In the genomic region with DNA sequence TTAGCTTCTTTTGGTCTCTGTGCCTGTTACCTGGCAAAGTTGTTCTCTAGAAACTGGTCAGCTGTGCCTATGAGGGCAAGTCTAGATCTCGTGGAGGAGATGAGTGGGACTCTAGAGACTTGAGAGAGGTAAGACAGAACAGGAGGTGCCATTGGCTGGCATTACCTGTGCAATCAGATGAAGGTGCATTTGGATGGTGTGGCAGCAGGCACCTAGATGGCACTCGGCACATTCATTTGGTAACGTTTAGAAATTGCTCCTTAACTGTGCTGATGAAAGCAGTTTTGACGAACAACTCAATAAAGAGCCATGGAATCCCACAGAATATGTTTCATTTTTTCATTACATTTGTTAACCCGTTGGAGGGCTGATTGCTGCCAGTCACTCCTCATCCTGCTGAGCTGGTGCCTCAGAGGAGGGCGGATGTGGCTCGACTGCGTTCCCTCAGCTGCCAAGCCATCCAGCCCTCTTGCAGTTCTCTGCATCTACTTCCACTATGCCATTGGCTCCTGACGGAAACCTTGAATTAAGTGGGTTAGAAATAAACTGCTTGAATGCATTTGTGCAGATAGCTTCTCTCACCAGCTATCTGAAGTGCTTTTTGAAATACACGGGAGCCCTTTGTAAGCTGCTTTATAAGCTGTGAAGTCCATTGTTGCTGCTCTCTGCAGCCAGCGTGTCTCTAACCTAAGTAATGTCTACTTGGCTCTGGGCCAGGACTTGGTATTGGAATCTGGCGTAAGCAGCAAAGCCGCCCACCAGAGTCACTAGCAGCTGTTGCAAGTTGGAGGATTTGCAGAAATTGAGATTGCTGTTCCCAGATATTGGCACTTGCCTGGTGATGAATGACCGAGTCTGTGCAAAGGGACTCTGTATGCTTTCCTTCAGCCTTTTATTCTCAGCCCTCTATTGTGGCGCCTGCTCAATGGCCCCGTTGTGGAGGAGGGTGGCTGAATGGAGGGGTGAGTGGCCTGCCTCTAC, we compare ENCODE assay signal across 10 cellular contexts.
DNase-seq lines count a peak whose midpoint lies in the region; TF ChIP-seq lines count a peak whose summit lies in the region.
"Had no signal": no experiment of that assay in that cellular context is flagged by ENCODE, and none has a peak within 500 bp of the region (broad histone marks: within the 10 kb centered on the region; RNA-seq: fewer than 3 reads in every experiment).

No MANE protein-coding gene starts in this region.

- intact Hi-C loops in prostate gland (cut with DNase I): no loop called here

- H3K4me3 ChIP-seq in prostate gland: no peak overlapping the region

- no peaks in the 10 kb centered on the region for H3K27me3 ChIP-seq in prostate gland (replicated peaks; ENCODE audit: insufficient read depth)

- H3K9me3 ChIP-seq in prostate gland: no peaks in the 10 kb centered on the region

- WGBS in prostate gland: 76% methylated on average over 16 of the region's 16 CpGs

- DNase-seq in NCI-H1436 (lab: John Stamatoyannopoulos, UW) (peak; percentile 46), NCI-H1436 treated with DMSO at 0.1 percent for 48 hours (lab: John Stamatoyannopoulos, UW) (no peak), NCI-H446 (lab: John Stamatoyannopoulos, UW) (peak; percentile 64 to 83), erythroblast (lab: John Stamatoyannopoulos, UW) (peak; percentile 16 to 20), putamen (ENCODE audit: low spot score) (peak; percentile 89), prostate gland (ENCODE audit: low spot score) (no peak), GM03348 (ENCODE audit: low spot score) (no peak), Kasumi-1 (lab: John Stamatoyannopoulos, UW) (no peak)
- DNase-seq: 8988T; activated T-cell treated with anti-CD3 and anti-CD28 coated beads, Interleukin-2, amount 50 U/mL, for 1 hour had no signal

- H3K27ac ChIP-seq in prostate gland: no peak overlapping the region

- H3K4me1 ChIP-seq in prostate gland (replicated peaks): no peaks in the 10 kb centered on the region

- TF ChIP-seq POLR2A in erythroblast (IDR thresholded peaks at IDR 0.05; ENCODE audit: low read length) (no peak), prostate gland (IDR thresholded peaks at IDR 0.05) (no peak)

- H3K36me3 ChIP-seq in prostate gland: no peaks in the 10 kb centered on the region

- TF ChIP-seq CTCF in prostate gland (IDR thresholded peaks at IDR 0.05): no peak

Comparison
In these comparisons a context has a peak if more than half of its experiments do, and no peak if none do; other contexts are left out.
1. DNase-seq: peak in NCI-H1436 (single experiment), NCI-H446 (2 of 2), erythroblast (2 of 2) and putamen (single experiment); none in NCI-H1436 treated with DMSO at 0.1 percent for 48 hours (single experiment), prostate gland (single experiment), GM03348 (single experiment) and Kasumi-1 (0 of 2).